In genomic region chr1:184974837-184975115, GRCh38 we compare ENCODE assay signal across 8 cellular contexts. TPM values are rescaled to one million over a fixed set of nuclear protein-coding genes. Genes with fewer than 3 reads are reported as not detected.
A peak's percentile ranks its signal among the peaks of the same experiment; 100 is the strongest.
DNase-seq lines count a peak whose midpoint lies in the region; ATAC-seq and TF ChIP-seq lines count a peak whose summit lies in the region.

No MANE protein-coding gene starts in this region.

- 0 out of 2 replicates have a peak overlapping the region, but pooled peaks have one; percentile 81 for H3K4me3 ChIP-seq in AG10803 (ENCODE audit: low read length)
- peak overlapping the region; percentile 86 for H3K4me3 ChIP-seq in HUES48 (ENCODE audit: low read depth, low read length)
- H3K4me3 ChIP-seq in naive thymus-derived CD4-positive, alpha-beta T cell (ENCODE audit: low read length): peak overlapping the region; percentile 63

- intact Hi-C loops in naive thymus-derived CD4-positive, alpha-beta T cell (cut with micrococcal nuclease): loop anchor here in 1 of 2 donors (1.0 to 10.0 kb wide), 5 partner anchors 8 to 1400 kb away; partner anchors contain the start of genes IVNS1ABP, ODR4 and TPR

- no peaks in the 10 kb centered on the region for H3K36me3 ChIP-seq in HUES48 (ENCODE audit: control insufficient read depth, insufficient read depth, low read length)
- H3K36me3 ChIP-seq in naive thymus-derived CD4-positive, alpha-beta T cell (ENCODE audit: control insufficient read depth in 2 of 3, insufficient read depth in 3 of 3, low read length in 3 of 3): no peaks in the 10 kb centered on the region

- CTCF ChIA-PET in naive thymus-derived CD4-positive, alpha-beta T cell (lab: Charles Lee): interaction anchor here (1.5 kb wide), 1 partner anchor 169 kb away, joined by 5 read pairs; no protein-coding TSS in a partner anchor

- ATAC-seq in naive thymus-derived CD4-positive, alpha-beta T cell: no peak
- no peak for ATAC-seq in HG02642 (IDR thresholded peaks at IDR 0.05; ENCODE audit: poor library complexity, unreplicated experiment)

- peaks cover 2% of the 10 kb centered on the region for H3K27me3 Mint-ChIP-seq in chondrocyte (ENCODE audit: low read depth)
- H3K27me3 Mint-ChIP-seq in naive thymus-derived CD4-positive, alpha-beta T cell: peaks cover 12 to 39% (median 29%) of the 10 kb centered on the region in 5 donors

- H3K27me3 ChIP-seq in HUES48 (ENCODE audit: control insufficient read depth, insufficient read depth, low read length): peaks cover 43% of the 10 kb centered on the region
- no peaks in the 10 kb centered on the region for H3K27me3 ChIP-seq in naive thymus-derived CD4-positive, alpha-beta T cell (ENCODE audit: control insufficient read depth in 2 of 2, insufficient read depth in 2 of 2, low read length in 2 of 2)

- peak overlapping the region; percentile 77 for H3K4me3 Mint-ChIP-seq in chondrocyte (ENCODE audit: unreplicated experiment)
- peak overlapping the region; percentile 40 to 90 (median 78) for H3K4me3 Mint-ChIP-seq in naive thymus-derived CD4-positive, alpha-beta T cell

- peaks cover 12% of the 10 kb centered on the region for H3K4me1 ChIP-seq in HUES48 (ENCODE audit: control insufficient read depth, insufficient read depth, low read length)
- H3K4me1 ChIP-seq in naive thymus-derived CD4-positive, alpha-beta T cell (ENCODE audit: control insufficient read depth in 2 of 2, insufficient read depth in 2 of 2, low read length in 2 of 2): peaks cover 0 to 24% of the 10 kb centered on the region in 2 donors

- TF ChIP-seq CTCF in AG10803 (conservative IDR thresholded peaks at IDR 0.05; ENCODE audit: low read length) (no peak), chondrocyte (IDR thresholded peaks at IDR 0.05) (no peak)

- H3K27ac ChIP-seq in HUES48 (ENCODE audit: low read depth, low read length): no peak overlapping the region
- H3K27ac ChIP-seq in naive thymus-derived CD4-positive, alpha-beta T cell (ENCODE audit: low read depth, low read length): no peak overlapping the region

- H3K36me3 Mint-ChIP-seq in chondrocyte (ENCODE audit: low read depth): no peaks in the 10 kb centered on the region
- peaks cover 0 to 10% (median 0%) of the 10 kb centered on the region in 5 donors for H3K36me3 Mint-ChIP-seq in naive thymus-derived CD4-positive, alpha-beta T cell

- no peaks in the 10 kb centered on the region for H3K9me3 Mint-ChIP-seq in chondrocyte (ENCODE audit: low read depth)
- H3K9me3 Mint-ChIP-seq in naive thymus-derived CD4-positive, alpha-beta T cell: peaks cover 0 to 4% (median 0%) of the 10 kb centered on the region in 11 donors

- peak overlapping the region; percentile 80; the same call in 1 of the 2 replicates for H3K9ac ChIP-seq in HUES48 (ENCODE audit: low read depth, low read length)

- peak overlapping the region; percentile 86 for H3K27ac Mint-ChIP-seq in chondrocyte (ENCODE audit: unreplicated experiment)
- H3K27ac Mint-ChIP-seq in naive thymus-derived CD4-positive, alpha-beta T cell: peak overlapping the region in 2 of 9 donors; percentile 8 to 76

- DNase-seq in AG10803 (ENCODE audit: low read depth) (no peak), chondrocyte (ENCODE audit: low spot score) (no peak), NCI-H1092 treated with DMSO at 0.1 percent for 48 hours (lab: John Stamatoyannopoulos, UW) (no peak), NCI-H1436 treated with DMSO at 0.1 percent for 48 hours (lab: John Stamatoyannopoulos, UW) (no peak)
- no peak for DNase-seq in naive thymus-derived CD4-positive, alpha-beta T cell
- no peak for DNase-seq in stimulated activated CD4-positive, alpha-beta T cell treated with anti-CD3 and anti-CD28 coated beads, Interleukin-2, amount 100 ng/mL, for 24 hours

- POLR2A ChIA-PET in naive thymus-derived CD4-positive, alpha-beta T cell (lab: Charles Lee): interaction anchor here (0.5 kb wide), 1 partner anchor 19 kb away, joined by 6 read pairs; no protein-coding TSS in a partner anchor

- H3K4me1 Mint-ChIP-seq in chondrocyte (ENCODE audit: low read depth): peaks cover 52% of the 10 kb centered on the region
- H3K4me1 Mint-ChIP-seq in naive thymus-derived CD4-positive, alpha-beta T cell: peaks cover 9 to 46% (median 21%) of the 10 kb centered on the region in 7 donors

- no peaks in the 10 kb centered on the region for H3K9me3 ChIP-seq in HUES48 (ENCODE audit: control insufficient read depth, insufficient read depth, low read length)
- H3K9me3 ChIP-seq in naive thymus-derived CD4-positive, alpha-beta T cell (ENCODE audit: control insufficient read depth in 2 of 3, low read length in 3 of 3): no peaks in the 10 kb centered on the region

RNA-seq across cellular contexts. Expression of gene NIBAN1, which starts 0.5 kb away (rescaled TPM):
- total RNA-seq in chondrocyte: 22.6 to 101 TPM (median 98.7 TPM) in 3 replicates
- 10 to 100 TPM in 2 of 5 experiments, 1 to 10 TPM in 3; 1.7 to 41.6 (median 4.6) TPM for total RNA-seq in naive thymus-derived CD4-positive, alpha-beta T cell
- under 1 TPM; 0.20 to 0.50 TPM for polyA plus RNA-seq in naive thymus-derived CD4-positive, alpha-beta T cell
